22 cellular contexts compared by ENCODE assay signal in genomic region chr5:72180925-72181324, GRCh38.
DNase-seq lines count a peak whose midpoint lies in the region; TF ChIP-seq lines count a peak whose summit lies in the region.
"Had no signal": no experiment of that assay in that cellular context is flagged by ENCODE, and none has a peak within 500 bp of the region (broad histone marks: within the 10 kb centered on the region; RNA-seq: fewer than 3 reads in every experiment).

No MANE protein-coding gene starts in this region.

- no peak for TF ChIP-seq EP300 in esophagus muscularis mucosa (IDR thresholded peaks at IDR 0.05)

- peaks cover 70% of the 10 kb centered on the region for H3F3A ChIP-seq in neural progenitor cell (ENCODE audit: low read depth)

- no peaks in the 10 kb centered on the region for H3K36me3 ChIP-seq in breast epithelium
- H3K36me3 ChIP-seq in esophagus muscularis mucosa = peaks cover 0 to 33% (median 16%) of the 10 kb centered on the region in 4 donors
- no peaks in the 10 kb centered on the region for H3K36me3 ChIP-seq in neural progenitor cell
- H3K36me3 ChIP-seq: cardiac muscle cell, upper lobe of right lung had no signal

- H3K27ac Mint-ChIP-seq in MCF 10A (ENCODE audit: low read depth, unreplicated experiment) (no peak overlapping the region), neural progenitor cell (peak overlapping the region; percentile 46)
- H3K27ac Mint-ChIP-seq: activated CD4-positive, alpha-beta T cell treated with anti-CD3 and anti-CD28 coated beads, Interleukin-2, amount 10 ng/mL, durations not matched to agents 24 days and 14 days; memory B cell; naive thymus-derived CD4-positive, alpha-beta T cell; progenitor cell of endocrine pancreas had no signal

- no peak overlapping the region for H3K9ac ChIP-seq in neural progenitor cell
- H3K9ac ChIP-seq: BLaER1 treated with 17β-estradiol and CSF1 and Interleukin-3, amounts not matched to agents 10 nM and 100 nM had no signal

- peaks cover 80% of the 10 kb centered on the region for H3K79me2 ChIP-seq in neural progenitor cell (ENCODE audit: low read depth)

- no TSS peak for BruUV-seq in MCF 10A (replicated peaks; lab: Mats Ljungman, UMichigan)

- no peak for TF ChIP-seq POLR2A in breast epithelium (IDR thresholded peaks at IDR 0.05)
- no peak for TF ChIP-seq POLR2A in esophagus muscularis mucosa (IDR thresholded peaks at IDR 0.05; ENCODE audit: low read depth)

- H3K27me3 Mint-ChIP-seq in MCF 10A (ENCODE audit: insufficient read depth, unreplicated experiment) (no peaks in the 10 kb centered on the region), neural progenitor cell (ENCODE audit: insufficient read depth, low read depth) (peaks cover 3% of the 10 kb centered on the region)

- TF ChIP-seq CTCF in breast epithelium (IDR thresholded peaks at IDR 0.05) = no peak
- no peak for TF ChIP-seq CTCF in MCF 10A (IDR thresholded peaks at IDR 0.05; ENCODE audit: unreplicated experiment)
- TF ChIP-seq CTCF in esophagus muscularis mucosa (IDR thresholded peaks at IDR 0.05) = no peak
- no peak for TF ChIP-seq CTCF in neural progenitor cell (IDR thresholded peaks at IDR 0.05)

- peaks cover 19% of the 10 kb centered on the region for H3K4me1 Mint-ChIP-seq in MCF 10A (ENCODE audit: insufficient read depth, unreplicated experiment)
- peaks cover 94% of the 10 kb centered on the region for H3K4me1 Mint-ChIP-seq in neural progenitor cell
- H3K4me1 Mint-ChIP-seq: activated CD4-positive, alpha-beta T cell treated with anti-CD3 and anti-CD28 coated beads, Interleukin-2, amount 10 ng/mL, durations not matched to agents 24 days and 14 days; memory B cell; naive thymus-derived CD4-positive, alpha-beta T cell had no signal

- 61% methylated on average over 4 of the region's 4 CpGs for WGBS in esophagus muscularis mucosa

- DNase-seq in breast epithelium (ENCODE audit: low spot score in 2 of 2) (no peak), MCF 10A (ENCODE audit: unreplicated experiment) (no peak), esophagus muscularis mucosa (ENCODE audit: extremely low spot score) (no peak), neural progenitor cell (ENCODE audit: low spot score) (no peak), NCI-H82 (lab: John Stamatoyannopoulos, UW) (no peak)
- no peak for DNase-seq in activated CD4-positive, alpha-beta T cell treated with anti-CD3 and anti-CD28 coated beads for 48 hours
- no peak for DNase-seq in stimulated activated CD4-positive, alpha-beta T cell treated with anti-CD3 and anti-CD28 coated beads, Interleukin-4, amount 100 ng/mL, for 4 hours
- no peak for DNase-seq in activated T-cell treated with anti-CD3 and anti-CD28 coated beads, Interleukin-2, amount 50 U/mL, for 48 hours
- DNase-seq: 8988T; activated CD4-positive, alpha-beta T cell treated with anti-CD3 and anti-CD28 coated beads, Interleukin-2, amount 10 ng/mL, durations not matched to agents 24 days and 14 days; erythroblast; naive thymus-derived CD4-positive, alpha-beta T cell; NCI-H1694 treated with DMSO at 0.1 percent for 48 hours; NCI-H2227 treated with DMSO at 0.1 percent for 48 hours; NCI-H748 treated with DMSO at 0.1 percent for 48 hours; Right ventricle myocardium superior; stimulated activated naive CD8-positive, alpha-beta T cell treated with anti-CD3 and anti-CD28 coated beads, Interleukin-15, Interleukin-2, amounts not matched to agents 100 U/mL and 50 U/mL, for 24 hours; upper lobe of right lung had no signal

- H3K9me3 ChIP-seq in breast epithelium (no peaks in the 10 kb centered on the region), esophagus muscularis mucosa (no peaks in the 10 kb centered on the region), neural progenitor cell (ENCODE audit: low read depth) (no peaks in the 10 kb centered on the region)
- H3K9me3 ChIP-seq: BLaER1 treated with 17β-estradiol and CSF1 and Interleukin-3, amounts not matched to agents 10 nM and 100 nM; upper lobe of right lung had no signal

- H3K4me1 ChIP-seq in breast epithelium = peaks cover 0 to 4% of the 10 kb centered on the region in 2 donors
- peaks cover 17 to 93% (median 77%) of the 10 kb centered on the region in 4 donors for H3K4me1 ChIP-seq in esophagus muscularis mucosa
- peaks cover 70% of the 10 kb centered on the region for H3K4me1 ChIP-seq in neural progenitor cell
- H3K4me1 ChIP-seq: BLaER1 treated with 17β-estradiol and CSF1 and Interleukin-3, amounts not matched to agents 10 nM and 100 nM; upper lobe of right lung had no signal

- H3K4me3 Mint-ChIP-seq in MCF 10A (ENCODE audit: unreplicated experiment) = no peak overlapping the region
- peak overlapping the region; percentile 21 for H3K4me3 Mint-ChIP-seq in neural progenitor cell
- H3K4me3 Mint-ChIP-seq: activated CD4-positive, alpha-beta T cell treated with anti-CD3 and anti-CD28 coated beads, Interleukin-2, amount 10 ng/mL, durations not matched to agents 24 days and 14 days; memory B cell; naive thymus-derived CD4-positive, alpha-beta T cell had no signal

- peak overlapping the region in 1 of 2 donors; percentile 42 for H3K27ac ChIP-seq in breast epithelium
- H3K27ac ChIP-seq in esophagus muscularis mucosa (replicated peaks in 1 of 4) = peak overlapping the region; percentile 73 to 86 (median 85)
- H3K27ac ChIP-seq in neural progenitor cell = peak overlapping the region; percentile 99
- H3K27ac ChIP-seq: BLaER1 treated with 17β-estradiol and CSF1 and Interleukin-3, amounts not matched to agents 10 nM and 100 nM; cardiac muscle cell; upper lobe of right lung had no signal

- CTCF ChIA-PET in MCF 10A (lab: Yijun Ruan, JAX) = interaction anchor here (0.6 kb wide), 1 partner anchor 256 kb away, joined by 4 read pairs; no protein-coding TSS in a partner anchor

- no peaks in the 10 kb centered on the region for H3K9me3 Mint-ChIP-seq in MCF 10A (ENCODE audit: unreplicated experiment)
- no peaks in the 10 kb centered on the region for H3K9me3 Mint-ChIP-seq in neural progenitor cell
- H3K9me3 Mint-ChIP-seq: activated CD4-positive, alpha-beta T cell treated with anti-CD3 and anti-CD28 coated beads, Interleukin-2, amount 10 ng/mL, durations not matched to agents 24 days and 14 days; memory B cell had no signal

- H3K36me3 Mint-ChIP-seq in MCF 10A (ENCODE audit: insufficient read depth, unreplicated experiment) (no peaks in the 10 kb centered on the region), neural progenitor cell (peaks cover 40% of the 10 kb centered on the region)
- H3K36me3 Mint-ChIP-seq: memory B cell; naive thymus-derived CD4-positive, alpha-beta T cell had no signal

- H2AFZ ChIP-seq in neural progenitor cell (replicated peaks) = no peak overlapping the region

- H3K4me2 ChIP-seq in neural progenitor cell = peak overlapping the region; percentile 77
- H3K4me2 ChIP-seq: BLaER1 treated with 17β-estradiol and CSF1 and Interleukin-3, amounts not matched to agents 10 nM and 100 nM had no signal

- peak overlapping the region in 2 of 3 donors; percentile 13 to 47 for H3K4me3 ChIP-seq in breast epithelium
- peak overlapping the region; percentile 41 to 55 (median 46) for H3K4me3 ChIP-seq in esophagus muscularis mucosa
- H3K4me3 ChIP-seq in neural progenitor cell = no peak overlapping the region
- H3K4me3 ChIP-seq: BLaER1 treated with 17β-estradiol and CSF1 and Interleukin-3, amounts not matched to agents 10 nM and 100 nM; cardiac muscle cell; upper lobe of right lung had no signal

- intact Hi-C loops in breast epithelium (cut with DNase I; ENCODE audit: low total_unique reads) (no loop called here), MCF 10A (cut with micrococcal nuclease) (no loop called here), esophagus muscularis mucosa (cut with DNase I) (loop anchor here (5.0 to 10.0 kb wide), 2 partner anchors 59 to 124 kb away; no protein-coding TSS in a partner anchor)

- POLR2A ChIA-PET in MCF 10A (lab: Yijun Ruan, JAX) = no interaction called here

- peaks cover 51% of the 10 kb centered on the region for H4K20me1 ChIP-seq in neural progenitor cell (ENCODE audit: low read depth)

- H3K27me3 ChIP-seq in breast epithelium (no peaks in the 10 kb centered on the region), esophagus muscularis mucosa (no peaks in the 10 kb centered on the region), neural progenitor cell (no peaks in the 10 kb centered on the region)
- H3K27me3 ChIP-seq: BLaER1 treated with 17β-estradiol and CSF1 and Interleukin-3, amounts not matched to agents 10 nM and 100 nM; cardiac muscle cell; upper lobe of right lung had no signal
